ENCODE assay signal across 18 cellular contexts in the genomic region with DNA sequence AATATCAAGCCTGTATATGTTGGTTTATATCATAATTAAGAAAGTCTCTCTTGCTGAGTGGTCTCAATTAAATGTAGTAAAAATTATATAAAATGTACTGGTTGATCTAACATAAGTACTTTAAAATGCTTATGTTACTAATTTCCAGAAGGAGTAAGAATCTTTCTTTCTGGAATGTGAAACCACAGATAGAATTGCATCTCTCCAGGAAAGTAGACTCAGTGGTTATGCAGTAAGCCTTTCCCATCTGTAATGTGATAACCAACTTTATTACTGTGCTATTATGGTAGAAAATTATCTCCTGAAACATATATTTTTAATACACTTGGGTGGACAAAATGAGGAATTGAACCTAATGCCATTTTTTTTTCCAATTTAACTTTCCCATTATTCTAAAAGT. TPM values are rescaled to one million over a fixed set of nuclear protein-coding genes. Genes with fewer than 3 reads are reported as not detected.
A peak's percentile ranks its signal among the peaks of the same experiment; 100 is the strongest.
DNase-seq lines count a peak whose midpoint lies in the region; ATAC-seq and TF ChIP-seq lines count a peak whose summit lies in the region.
"Had no signal": no experiment of that assay in that cellular context is flagged by ENCODE, and none has a peak within 500 bp of the region (broad histone marks: within the 10 kb centered on the region; RNA-seq: fewer than 3 reads in every experiment).

No MANE protein-coding gene starts in this region.

- H2AK9ac ChIP-seq in IMR-90 (replicated peaks; ENCODE audit: low read depth, low read length, poor library complexity): no peak overlapping the region

- ATAC-seq in IMR-90 (ENCODE audit: low read depth) (peak; percentile 79), SK-N-SH treated with all-trans-retinoic acid at 6 μM for 48 hours (peak; percentile 85), HG03097 (IDR thresholded peaks at IDR 0.05; ENCODE audit: low FRiP score, unreplicated experiment) (no peak), HG03521 (IDR thresholded peaks at IDR 0.05; ENCODE audit: unreplicated experiment) (no peak)
- ATAC-seq: GM23338, K562, Panc1 had no signal

- DNase-seq in AG08395 (ENCODE audit: low spot score) (peak; percentile 32), IMR-90 (peak; percentile 64), fibroblast of gingiva (ENCODE audit: low read depth) (peak; percentile 47), SJCRH30 (no peak), OCI-M2 (lab: John Stamatoyannopoulos, UW; ENCODE audit: unreplicated experiment) (no peak)
- DNase-seq: 8988T, NCI-H1092 treated with DMSO at 0.1 percent for 48 hours, NCI-H146, NCI-H2029, NCI-H2227 treated with DMSO at 0.1 percent for 48 hours, NCI-H510A treated with DMSO at 0.1 percent for 48 hours, NCI-H748 treated with DMSO at 0.1 percent for 48 hours had no signal

- H3K4me2 ChIP-seq in IMR-90 (ENCODE audit: low read depth, low read length): no peak overlapping the region
- H3K4me2 ChIP-seq: GM23338 had no signal

- no peaks in the 10 kb centered on the region for H3K9me3 ChIP-seq in IMR-90 (ENCODE audit: control insufficient read depth, insufficient read depth, low read length)
- H3K9me3 ChIP-seq in SJCRH30 (replicated peaks): no peaks in the 10 kb centered on the region

- no peaks in the 10 kb centered on the region for H4K20me1 ChIP-seq in IMR-90 (ENCODE audit: insufficient read depth, low read length)

- dilution Hi-C loops in IMR-90 (cut with HindIII; ENCODE audit: low sequenced_read_pairs, unreplicated experiment): no loop called here

- no peak overlapping the region for H3K23ac ChIP-seq in IMR-90 (ENCODE audit: low read depth, low read length)

- no peak overlapping the region for H3K9ac ChIP-seq in IMR-90 (ENCODE audit: low read depth, low read length)

- no peak for TF ChIP-seq CTCF in IMR-90 (conservative IDR thresholded peaks at IDR 0.05; ENCODE audit: low read depth, low read length)

- H3K27me3 ChIP-seq in IMR-90 (ENCODE audit: control insufficient read depth, insufficient read depth, low read length): no peaks in the 10 kb centered on the region
- no peaks in the 10 kb centered on the region for H3K27me3 ChIP-seq in SJCRH30

- H3K18ac ChIP-seq in IMR-90 (ENCODE audit: low read depth, low read length): no peak overlapping the region

- H3K4me1 ChIP-seq in IMR-90 (ENCODE audit: control insufficient read depth, insufficient read depth, low read length): peaks cover 6% of the 10 kb centered on the region
- H3K4me1 ChIP-seq in SJCRH30: peaks cover 6% of the 10 kb centered on the region; the same call in 1 of the 2 replicates

- H3K27ac ChIP-seq in IMR-90 (ENCODE audit: insufficient read depth, low read length): no peak overlapping the region
- no peak overlapping the region for H3K27ac ChIP-seq in SJCRH30

- H2BK20ac ChIP-seq in IMR-90 (ENCODE audit: low read depth, low read length): no peak overlapping the region

- H2BK15ac ChIP-seq in IMR-90 (ENCODE audit: low read depth, low read length): no peak overlapping the region

- POLR2A ChIA-PET in IMR-90 (lab: Charles Lee; ENCODE audit: unreplicated experiment): no interaction called here

- no peak overlapping the region for H3K14ac ChIP-seq in IMR-90 (replicated peaks; ENCODE audit: low read depth, low read length)

- no peak overlapping the region for H4K8ac ChIP-seq in IMR-90 (ENCODE audit: low read depth in 2 of 2, low read length in 2 of 2)

- no peak overlapping the region for H2AFZ ChIP-seq in IMR-90 (replicated peaks; ENCODE audit: low read length, poor library complexity)

- H3K56ac ChIP-seq in IMR-90 (ENCODE audit: extremely low read depth, insufficient read depth, low read length): no peak overlapping the region

- H2AK5ac ChIP-seq in IMR-90 (ENCODE audit: low read depth, low read length): no peak overlapping the region

- no peak overlapping the region for H4K91ac ChIP-seq in IMR-90 (ENCODE audit: insufficient read depth, low read depth, low read length)

- H3K79me1 ChIP-seq in IMR-90 (ENCODE audit: low read depth in 1 of 2, low read length in 2 of 2): no peaks in the 10 kb centered on the region

- no peak overlapping the region for H3K4ac ChIP-seq in IMR-90 (ENCODE audit: low read depth, low read length)

- intact Hi-C loops in IMR-90 (cut with micrococcal nuclease): no loop called here

- H4K5ac ChIP-seq in IMR-90 (ENCODE audit: low read depth, low read length): no peak overlapping the region

- in situ Hi-C loops in IMR-90 (cut with MboI; ENCODE audit: low sequenced_read_pairs): no loop called here

- H3K36me3 ChIP-seq in IMR-90 (ENCODE audit: control insufficient read depth, insufficient read depth, low read length) (no peaks in the 10 kb centered on the region), SJCRH30 (no peaks in the 10 kb centered on the region)

- CTCF ChIA-PET in IMR-90 (lab: Yijun Ruan, JAX): no interaction called here

- no TSS peak for BruUV-seq in IMR-90 (replicated peaks; lab: Mats Ljungman, UMichigan)

- no peak for TF ChIP-seq RAD21 in IMR-90 (IDR thresholded peaks at IDR 0.05; ENCODE audit: low read length)

- H2BK120ac ChIP-seq in IMR-90 (ENCODE audit: low read depth, low read length): no peak overlapping the region

- TF ChIP-seq POLR2A in IMR-90 (IDR thresholded peaks at IDR 0.05; ENCODE audit: low read depth, low read length): no peak

- H3K9me1 ChIP-seq in IMR-90 (ENCODE audit: insufficient read depth, low read length): no peaks in the 10 kb centered on the region

- H2BK5ac ChIP-seq in IMR-90 (ENCODE audit: low read depth, low read length, poor library complexity, severe bottlenecking): no peak overlapping the region

- no peak overlapping the region for H3K4me3 ChIP-seq in IMR-90 (ENCODE audit: insufficient read depth, low read depth, low read length)
- H3K4me3 ChIP-seq in SJCRH30: no peak overlapping the region
- H3K4me3 ChIP-seq: GM23338, K562 had no signal

TF ChIP-seq in IMR-90, 13 proteins besides CTCF, POLR2A, EP300 and RAD21:
- TF ChIP-seq USF2 (IDR thresholded peaks at IDR 0.05; ENCODE audit: low read depth, low read length): no peak
- no peak for TF ChIP-seq MAFK (IDR thresholded peaks at IDR 0.05; ENCODE audit: low read depth, low read length)
- TF ChIP-seq NFE2L2 (IDR thresholded peaks at IDR 0.05; ENCODE audit: low read depth, low read length): no peak
- no peak for TF ChIP-seq RFX5 (IDR thresholded peaks at IDR 0.05; ENCODE audit: low read depth, low read length)
- TF ChIP-seq MAZ (IDR thresholded peaks at IDR 0.05; ENCODE audit: borderline replicate concordance, low read depth, low read length): no peak
- no peak for TF ChIP-seq CEBPB (IDR thresholded peaks at IDR 0.05; ENCODE audit: low read depth, low read length)
- no peak for TF ChIP-seq SMC3 (IDR thresholded peaks at IDR 0.05; ENCODE audit: low read depth, low read length)
- TF ChIP-seq CHD1 (IDR thresholded peaks at IDR 0.05; ENCODE audit: low read depth, low read length): no peak
- TF ChIP-seq MXI1 (IDR thresholded peaks at IDR 0.05; ENCODE audit: borderline replicate concordance, low read depth, low read length): no peak
- no peak for TF ChIP-seq RCOR1 (IDR thresholded peaks at IDR 0.05; ENCODE audit: insufficient replicate concordance, low read length)

TF ChIP-seq in SK-N-SH treated with all-trans-retinoic acid at 6 μM for 48 hours, 23 proteins besides CTCF, POLR2A, EP300 and RAD21:
- TF ChIP-seq SNAI2 (CRISPR knock-in tag; IDR thresholded peaks at IDR 0.05) (no peak), CSRNP3 (CRISPR knock-in tag; IDR thresholded peaks at IDR 0.05) (no peak), ZC3H10 (CRISPR knock-in tag; IDR thresholded peaks at IDR 0.05) (no peak), GLIS3 (CRISPR knock-in tag; IDR thresholded peaks at IDR 0.05) (no peak), RARB (CRISPR knock-in tag; IDR thresholded peaks at IDR 0.05) (no peak)
TF ChIP-seq in SK-N-SH treated with all-trans-retinoic acid at 6 μM for 48 hours: peak in this region for 0.

RNA-seq across cellular contexts. Expression of gene RALGPS2, which starts 8.9 kb away (rescaled TPM):
- total RNA-seq in IMR-90 (2012; rRNA removed): 97.8 and 148 TPM in 2 replicates
- 9.7 and 13.8 TPM in 2 replicates for polyA plus RNA-seq in IMR-90 (2012; rRNA removed)
- polyA plus RNA-seq in IMR-90 (2012; cell fraction: cytosol; rRNA removed): 3.7 and 5.6 TPM in 2 replicates
- polyA plus RNA-seq in IMR-90 (2012; cell fraction: nucleus; rRNA removed; ENCODE audit: low replicate concordance): 5.6 and 27.7 TPM in 2 replicates
- 34.9 and 41.5 TPM in 2 replicates for total RNA-seq in SJCRH30 (2014; rRNA removed; shearing (Covaris generic))

Comparison
In these comparisons a context has a peak if more than half of its experiments do, and no peak if none do; other contexts are left out.
1. DNase-seq: peak in AG08395 (single experiment), IMR-90 (single experiment) and fibroblast of gingiva (single experiment); none in SJCRH30 (0 of 2) and OCI-M2 (single experiment).
2. ATAC-seq: peak in IMR-90 (single experiment) and SK-N-SH treated with all-trans-retinoic acid at 6 μM for 48 hours (single experiment); none in HG03097 (single experiment) and HG03521 (single experiment).